Comparison of ENCODE assay signal across 10 cellular contexts in genomic region chr15:41501961-41502786, GRCh38. TPM values are rescaled to one million over a fixed set of nuclear protein-coding genes. Genes with fewer than 3 reads are reported as not detected.
DNase-seq lines count a peak whose midpoint lies in the region; ATAC-seq, FAIRE-seq and TF ChIP-seq lines count a peak whose summit lies in the region.
"Had no signal": no experiment of that assay in that cellular context is flagged by ENCODE, and none has a peak within 500 bp of the region (broad histone marks: within the 10 kb centered on the region; RNA-seq: fewer than 3 reads in every experiment).

No MANE protein-coding gene starts in this region.

- BruUV-seq in endothelial cell of umbilical vein (replicated peaks; lab: Mats Ljungman, UMichigan) (no TSS peak), PC-9 (replicated peaks; lab: Mats Ljungman, UMichigan) (no TSS peak)

- H3K27me3 Mint-ChIP-seq in WTC11 (ENCODE audit: low read depth) = peaks cover 100% of the 10 kb centered on the region

- H3K9ac ChIP-seq in endothelial cell of umbilical vein (replicated peaks; ENCODE audit: extremely low read depth, insufficient read depth, low read length) = no peak overlapping the region
- H3K9ac ChIP-seq: parathyroid adenoma had no signal

- POLR2A ChIA-PET in WTC11 (lab: Charles Lee) (interaction anchor here (1.3 kb wide), 1 partner anchor 66 kb away, joined by 5 read pairs; no protein-coding TSS in a partner anchor), endothelial cell of umbilical vein (lab: Charles Lee) (no interaction called here), PC-9 (lab: Charles Lee; ENCODE audit: unreplicated experiment) (no interaction called here)

- no peaks in the 10 kb centered on the region for H3K9me2 ChIP-seq in PC-9 (ENCODE audit: insufficient read depth)

- H4K20me1 ChIP-seq in endothelial cell of umbilical vein (replicated peaks; ENCODE audit: control insufficient read depth, extremely low read depth, insufficient read depth, low read length) (no peaks in the 10 kb centered on the region), PC-9 (ENCODE audit: insufficient read depth) (no peaks in the 10 kb centered on the region)

- H3K36me3 ChIP-seq in endothelial cell of umbilical vein (ENCODE audit: control insufficient read depth in 2 of 2, extremely low read depth in 1 of 2, insufficient read depth in 2 of 2, low read length in 2 of 2) = no peaks in the 10 kb centered on the region
- no peaks in the 10 kb centered on the region for H3K36me3 ChIP-seq in sigmoid colon
- 0 out of 2 replicates have a peak, but pooled peaks cover 5% of the 10 kb centered on the region for H3K36me3 ChIP-seq in HAP-1 (replicated peaks)
- no peaks in the 10 kb centered on the region for H3K36me3 ChIP-seq in ovary
- H3K36me3 ChIP-seq in PC-9 (ENCODE audit: low read depth) = no peaks in the 10 kb centered on the region
- H3K36me3 ChIP-seq: adrenal gland had no signal

- TF ChIP-seq EP300 in sigmoid colon (IDR thresholded peaks at IDR 0.05) (no peak), ovary (IDR thresholded peaks at IDR 0.05) (no peak)

- FAIRE-seq in GM12891 (lab: Jason Lieb, UNC) (peak; percentile 66), endothelial cell of umbilical vein (lab: Jason Lieb, UNC) (no peak)

- H3K36me3 Mint-ChIP-seq in WTC11 = no peaks in the 10 kb centered on the region

- no peak overlapping the region for H3K4me3 ChIP-seq in endothelial cell of umbilical vein (replicated peaks in 1 of 3; ENCODE audit: insufficient read depth in 1 of 3, low read depth in 1 of 3, low read length in 3 of 3)
- peak overlapping the region in 3 of 4 donors; percentile 4 to 28 (median 26) for H3K4me3 ChIP-seq in sigmoid colon
- H3K4me3 ChIP-seq in HAP-1 = no peak overlapping the region
- H3K4me3 ChIP-seq in ovary = no peak overlapping the region
- H3K4me3 ChIP-seq in PC-9 = no peak overlapping the region

- TF ChIP-seq CTCF in WTC11 (IDR thresholded peaks at IDR 0.05) (no peak), endothelial cell of umbilical vein (IDR thresholded peaks at IDR 0.05; ENCODE audit: extremely low read depth in 1 of 2, insufficient read depth in 1 of 2, low read depth in 1 of 2, low read length in 2 of 2) (no peak), sigmoid colon (IDR thresholded peaks at IDR 0.05) (no peak), ovary (IDR thresholded peaks at IDR 0.05) (no peak), PC-9 (conservative IDR thresholded peaks at IDR 0.05) (no peak)

- intact Hi-C loops in endothelial cell of umbilical vein (cut with micrococcal nuclease) = loop anchor here (5.0 kb wide), 1 partner anchor 40 kb away; the partner anchor contains the start of gene RPAP1
- intact Hi-C loops in sigmoid colon (cut with DNase I) = no loop called here
- intact Hi-C loops in ovary (cut with DNase I) = no loop called here
- intact Hi-C loops in PC-9 (cut with micrococcal nuclease; ENCODE audit: unreplicated experiment) = no loop called here

- peaks cover 15% of the 10 kb centered on the region for H3K4me1 ChIP-seq in endothelial cell of umbilical vein (ENCODE audit: control insufficient read depth, extremely low read depth, insufficient read depth, low read length)
- peaks cover 0 to 22% (median 19%) of the 10 kb centered on the region in 4 donors for H3K4me1 ChIP-seq in sigmoid colon
- no peaks in the 10 kb centered on the region for H3K4me1 ChIP-seq in HAP-1
- peaks cover 7% of the 10 kb centered on the region for H3K4me1 ChIP-seq in ovary (ENCODE audit: insufficient read depth)
- H3K4me1 ChIP-seq in PC-9 (replicated peaks; ENCODE audit: insufficient read depth) = no peaks in the 10 kb centered on the region
- H3K4me1 ChIP-seq: parathyroid adenoma had no signal

- no peak overlapping the region for H3K27ac Mint-ChIP-seq in WTC11

- 28 to 77% methylated on average over 59 of the region's 59 CpGs for WGBS in sigmoid colon, 2 donors
- 1 to 4% (median 3%) methylated on average over 47 to 59 of the region's 59 CpGs for WGBS in ovary, 3 donors

- H3K4me1 Mint-ChIP-seq in WTC11 = peaks cover 13% of the 10 kb centered on the region

- H3K27ac ChIP-seq in endothelial cell of umbilical vein (ENCODE audit: insufficient read depth, low read depth, low read length) (no peak overlapping the region), sigmoid colon (no peak overlapping the region), ovary (no peak overlapping the region), PC-9 (no peak overlapping the region)
- H3K27ac ChIP-seq: adrenal gland, parathyroid adenoma had no signal

- in situ Hi-C loops in HAP-1 (cut with MboI; ENCODE audit: low sequenced_read_pairs) = no loop called here

- H3K9me3 Mint-ChIP-seq in WTC11 = no peaks in the 10 kb centered on the region

- no peaks in the 10 kb centered on the region for H3K9me1 ChIP-seq in endothelial cell of umbilical vein (replicated peaks; ENCODE audit: control insufficient read depth, extremely low read depth, insufficient read depth, low read length)

- H3K79me2 ChIP-seq in endothelial cell of umbilical vein (ENCODE audit: control insufficient read depth, insufficient read depth, low read length) (no peaks in the 10 kb centered on the region), PC-9 (ENCODE audit: low read depth) (no peaks in the 10 kb centered on the region)
- H3K79me2 ChIP-seq: parathyroid adenoma had no signal

- no peak for TF ChIP-seq POLR2A in GM12891 (IDR thresholded peaks at IDR 0.05; ENCODE audit: low read depth, low read length)
- TF ChIP-seq POLR2A in endothelial cell of umbilical vein (IDR thresholded peaks at IDR 0.05; ENCODE audit: low read depth, low read length) = no peak
- TF ChIP-seq POLR2A in sigmoid colon (IDR thresholded peaks at IDR 0.05) = no peak
- no peak for TF ChIP-seq POLR2A in ovary (IDR thresholded peaks at IDR 0.05)

- peak; percentile 47 for ATAC-seq in WTC11
- no peak for ATAC-seq in GM21528 (IDR thresholded peaks at IDR 0.05; ENCODE audit: low FRiP score, unreplicated experiment)

- peak overlapping the region; percentile 61 for H3K4me3 Mint-ChIP-seq in WTC11

- peak; percentile 56 for DNase-seq in GM12891 (ENCODE audit: insufficient read length, low spot score)
- no peak for DNase-seq in WTC11 (ENCODE audit: low spot score)
- DNase-seq in endothelial cell of umbilical vein (ENCODE audit: low read depth, low spot score) = no peak
- DNase-seq in sigmoid colon = no peak
- DNase-seq in HAP-1 (ENCODE audit: low spot score in 2 of 2) = no peak
- DNase-seq in ovary = no peak
- DNase-seq in PC-9 = no peak
- DNase-seq: adrenal gland had no signal

- H3K27me3 ChIP-seq in endothelial cell of umbilical vein (ENCODE audit: control insufficient read depth in 2 of 2, insufficient read depth in 2 of 2, low read length in 2 of 2) (peaks cover 23 to 30% of the 10 kb centered on the region in 2 experiments), sigmoid colon (peaks cover 18 to 69% (median 50%) of the 10 kb centered on the region in 3 donors), HAP-1 (ENCODE audit: low read depth) (no peaks in the 10 kb centered on the region), ovary (peaks cover 4% of the 10 kb centered on the region), PC-9 (ENCODE audit: insufficient read depth, low read depth) (no peaks in the 10 kb centered on the region)
- H3K27me3 ChIP-seq: adrenal gland had no signal

- H3F3A ChIP-seq in PC-9 (ENCODE audit: insufficient read depth, low read depth) = no peaks in the 10 kb centered on the region

- CTCF ChIA-PET in WTC11 (lab: Charles Lee) (interaction anchor here (1.2 to 1.8 kb wide), 5 partner anchors 9 to 56 kb away, joined by 3 to 11 read pairs (median 6); partner anchors contain the start of genes ITPKA and LTK), endothelial cell of umbilical vein (lab: Charles Lee) (interaction anchor here (1.3 kb wide), 1 partner anchor 10 kb away, joined by 6 read pairs; no protein-coding TSS in a partner anchor), PC-9 (lab: Charles Lee) (no interaction called here)

- dilution Hi-C loops in endothelial cell of umbilical vein (cut with MboI; ENCODE audit: extremely low pct_ligation_motif_present, low sequenced_read_pairs) = no loop called here

- H2AFZ ChIP-seq in endothelial cell of umbilical vein (ENCODE audit: low read depth, low read length) = no peak overlapping the region
- no peak overlapping the region for H2AFZ ChIP-seq in PC-9
- H2AFZ ChIP-seq: parathyroid adenoma had no signal

- no peaks in the 10 kb centered on the region for H3K9me3 ChIP-seq in endothelial cell of umbilical vein (replicated peaks; ENCODE audit: control insufficient read depth, insufficient read depth, low read length)
- no peaks in the 10 kb centered on the region for H3K9me3 ChIP-seq in sigmoid colon
- H3K9me3 ChIP-seq in HAP-1 = no peaks in the 10 kb centered on the region
- H3K9me3 ChIP-seq in ovary = no peaks in the 10 kb centered on the region
- no peaks in the 10 kb centered on the region for H3K9me3 ChIP-seq in PC-9 (ENCODE audit: insufficient read depth, low read depth)
- H3K9me3 ChIP-seq: adrenal gland had no signal

- peak overlapping the region; percentile 16 for H3K4me2 ChIP-seq in endothelial cell of umbilical vein (ENCODE audit: insufficient read depth, low read length)
- H3K4me2 ChIP-seq in PC-9 = no peak overlapping the region

RNA-seq across cellular contexts. Expression of gene ITPKA, which starts 8.5 kb away (rescaled TPM):
- polyA plus RNA-seq in GM12891 (2012; ENCODE audit: low read depth, missing spikeins) = 0.60 TPM
- total RNA-seq in WTC11 (2021) (0.50 to 1.2 TPM (median 0.62 TPM) in 3 replicates), endothelial cell of umbilical vein (0.18 and 0.66 TPM in 2 replicates), sigmoid colon (1 to 10 TPM in 2 of 4 donors, under 1 TPM in 1, not detected in 1; 0.49 to 1.4 (median 1.4) TPM), ovary (under 1 TPM; 0.11 to 0.82 (median 0.51) TPM), PC-9 (2021) (5.3 and 8.3 TPM in 2 replicates)
- polyA plus RNA-seq in endothelial cell of umbilical vein (0.14 and 0.25 TPM in 2 replicates), sigmoid colon (10 to 100 TPM; 11.3 to 52.9 (median 28.4) TPM), ovary (under 1 TPM; 0.15 to 0.33 TPM)
- 0.09 and 0.13 TPM in 2 replicates for polyA plus RNA-seq in endothelial cell of umbilical vein (2011; cell fraction: cytosol; rRNA removed)
- 0.22 and 1.1 TPM in 2 replicates for polyA plus RNA-seq in endothelial cell of umbilical vein (2011; cell fraction: nucleus; rRNA removed)
- polyA plus RNA-seq in endothelial cell of umbilical vein (2012) = 0.21 TPM in 1 of 2 replicates, not detected in the other
- polyA minus RNA-seq in endothelial cell of umbilical vein = 0.11 TPM in 1 of 2 replicates, not detected in the other
- polyA minus RNA-seq in endothelial cell of umbilical vein (2011; cell fraction: cytosol; rRNA and poly(A)+ RNA removed) = 3.4 TPM
- not detected in 2 replicates for polyA minus RNA-seq in endothelial cell of umbilical vein (2011; cell fraction: nucleus; rRNA and poly(A)+ RNA removed)

RNA-seq across cellular contexts. Expression of gene LTK, which starts 11.5 kb away (rescaled TPM):
- 0.06 TPM for polyA plus RNA-seq in GM12891 (2012; ENCODE audit: low read depth, missing spikeins)
- total RNA-seq in WTC11 (2021) = 0.27 to 0.66 TPM (median 0.53 TPM) in 3 replicates
- total RNA-seq in endothelial cell of umbilical vein = 0.15 and 0.21 TPM in 2 replicates
- 0.17 and 0.18 TPM in 2 replicates for polyA plus RNA-seq in endothelial cell of umbilical vein
- polyA plus RNA-seq in endothelial cell of umbilical vein (2011; cell fraction: cytosol; rRNA removed) = 0.05 and 0.11 TPM in 2 replicates
- polyA plus RNA-seq in endothelial cell of umbilical vein (2011; cell fraction: nucleus; rRNA removed) = 0.55 and 0.56 TPM in 2 replicates
- polyA plus RNA-seq in endothelial cell of umbilical vein (2012) = 0.12 TPM in 1 of 2 replicates, not detected in the other
- 0.32 TPM in 1 of 2 replicates, not detected in the other for polyA minus RNA-seq in endothelial cell of umbilical vein
- polyA minus RNA-seq in endothelial cell of umbilical vein (2011; cell fraction: cytosol; rRNA and poly(A)+ RNA removed) = not detected
- polyA minus RNA-seq in endothelial cell of umbilical vein (2011; cell fraction: nucleus; rRNA and poly(A)+ RNA removed) = 0.24 TPM in 1 of 2 replicates, not detected in the other
- 1 to 10 TPM in 3 of 4 donors, not detected in 1; 1.6 to 2.5 (median 1.8) TPM for total RNA-seq in sigmoid colon
- 1 to 10 TPM; 4.1 to 4.8 (median 4.6) TPM for polyA plus RNA-seq in sigmoid colon
- under 1 TPM in 4 of 7 donors, not detected in 3; 0.17 to 0.46 (median 0.30) TPM for total RNA-seq in ovary
- polyA plus RNA-seq in ovary = under 1 TPM in 1 of 2 donors, not detected in 1; 0.23 TPM
- total RNA-seq in PC-9 (2021) = 0.11 and 0.28 TPM in 2 replicates

RNA-seq across cellular contexts. Expression of gene RPAP1, which starts 41.9 kb away (rescaled TPM):
- polyA plus RNA-seq in GM12891 (2012; ENCODE audit: low read depth, missing spikeins) = 16.9 TPM
- 102 to 123 TPM (median 103 TPM) in 3 replicates for total RNA-seq in WTC11 (2021)
- total RNA-seq in endothelial cell of umbilical vein = 40.0 and 41.3 TPM in 2 replicates
- 18.5 and 18.7 TPM in 2 replicates for polyA plus RNA-seq in endothelial cell of umbilical vein
- 11.9 and 12.3 TPM in 2 replicates for polyA plus RNA-seq in endothelial cell of umbilical vein (2011; cell fraction: cytosol; rRNA removed)
- 31.7 and 35.9 TPM in 2 replicates for polyA plus RNA-seq in endothelial cell of umbilical vein (2011; cell fraction: nucleus; rRNA removed)
- 27.1 and 29.0 TPM in 2 replicates for polyA plus RNA-seq in endothelial cell of umbilical vein (2012)
- polyA minus RNA-seq in endothelial cell of umbilical vein = 13.3 and 18.7 TPM in 2 replicates
- polyA minus RNA-seq in endothelial cell of umbilical vein (2011; cell fraction: cytosol; rRNA and poly(A)+ RNA removed) = 17.1 TPM
- polyA minus RNA-seq in endothelial cell of umbilical vein (2011; cell fraction: nucleus; rRNA and poly(A)+ RNA removed) = 21.2 and 21.6 TPM in 2 replicates
- total RNA-seq in sigmoid colon = 10 to 100 TPM; 13.8 to 22.2 (median 15.4) TPM
- 10 to 100 TPM in 1 of 3 donors, 1 to 10 TPM in 2; 4.2 to 18.8 (median 4.2) TPM for polyA plus RNA-seq in sigmoid colon
- total RNA-seq in ovary = 10 to 100 TPM; 19.1 to 33.2 (median 22.5) TPM
- 10 to 100 TPM in 1 of 2 donors, 1 to 10 TPM in 1; 8.6 to 12.0 TPM for polyA plus RNA-seq in ovary
- 47.7 and 51.4 TPM in 2 replicates for total RNA-seq in PC-9 (2021)

RNA-seq across cellular contexts. Expression of gene TYRO3, which starts 56.8 kb away (rescaled TPM):
- 0.17 TPM for polyA plus RNA-seq in GM12891 (2012; ENCODE audit: low read depth, missing spikeins)
- 87.9 to 98.0 TPM (median 89.6 TPM) in 3 replicates for total RNA-seq in WTC11 (2021)
- 14.5 and 18.8 TPM in 2 replicates for total RNA-seq in endothelial cell of umbilical vein
- polyA plus RNA-seq in endothelial cell of umbilical vein = 13.3 and 14.1 TPM in 2 replicates
- polyA plus RNA-seq in endothelial cell of umbilical vein (2011; cell fraction: cytosol; rRNA removed) = 13.9 and 15.2 TPM in 2 replicates
- polyA plus RNA-seq in endothelial cell of umbilical vein (2011; cell fraction: nucleus; rRNA removed) = 12.1 and 18.0 TPM in 2 replicates
- 14.3 and 21.4 TPM in 2 replicates for polyA plus RNA-seq in endothelial cell of umbilical vein (2012)
- 32.8 and 39.4 TPM in 2 replicates for polyA minus RNA-seq in endothelial cell of umbilical vein
- 62.3 TPM for polyA minus RNA-seq in endothelial cell of umbilical vein (2011; cell fraction: cytosol; rRNA and poly(A)+ RNA removed)
- 5.9 and 9.5 TPM in 2 replicates for polyA minus RNA-seq in endothelial cell of umbilical vein (2011; cell fraction: nucleus; rRNA and poly(A)+ RNA removed)
- total RNA-seq in sigmoid colon = 1 to 10 TPM; 3.9 to 6.6 (median 4.3) TPM
- polyA plus RNA-seq in sigmoid colon = 1 to 10 TPM; 1.4 to 4.4 (median 1.8) TPM
- 100 to 1,000 TPM in 5 of 7 donors, 10 to 100 TPM in 2; 43.1 to 265 (median 135) TPM for total RNA-seq in ovary
- 10 to 100 TPM; 37.7 to 78.7 TPM for polyA plus RNA-seq in ovary
- 30.3 and 30.8 TPM in 2 replicates for total RNA-seq in PC-9 (2021)

Comparison
In these comparisons a context has a peak if more than half of its experiments do, and no peak if none do; other contexts are left out.
1. H3K4me3 ChIP-seq: peak in sigmoid colon (3 of 4); none in endothelial cell of umbilical vein (0 of 3), HAP-1 (single experiment), ovary (single experiment) and PC-9 (single experiment).